27 cellular contexts compared by ENCODE assay signal in the genomic region with DNA sequence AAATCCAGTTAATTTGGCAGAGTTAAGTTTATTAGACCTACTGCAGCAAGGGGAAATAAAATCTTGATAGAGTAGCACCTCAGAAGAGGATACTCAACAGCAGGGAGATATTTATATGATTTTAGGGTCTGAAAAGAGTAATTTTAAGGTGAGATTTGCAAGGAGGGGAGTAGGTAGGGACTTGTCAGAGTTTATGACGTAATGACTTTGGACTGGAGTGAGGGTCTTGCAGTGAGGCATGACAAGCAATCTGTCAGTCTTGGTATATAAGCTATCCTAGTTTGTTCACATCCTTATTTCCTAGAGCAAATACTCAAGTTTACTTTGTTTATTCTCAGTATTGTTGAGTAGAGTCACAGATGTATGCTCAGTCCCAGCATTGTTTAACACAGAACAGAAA.
"Had no signal": no experiment of that assay in that cellular context is flagged by ENCODE, and none has a peak within 500 bp of the region (broad histone marks: within the 10 kb centered on the region; RNA-seq: fewer than 3 reads in every experiment).

No MANE protein-coding gene starts in this region.

- H3K36me3 ChIP-seq: stomach, suprapubic skin, thoracic aorta, thyroid gland, tibial artery, tibial nerve, transverse colon, upper lobe of left lung, upper lobe of right lung, uterus, vagina had no signal

- DNase-seq: stimulated activated CD4-positive, alpha-beta T cell treated with anti-CD3 and anti-CD28 coated beads, Interleukin-2, amount 100 ng/mL, for 48 hours; stimulated activated CD4-positive, alpha-beta T cell treated with anti-CD3 and anti-CD28 coated beads, Interleukin-4, amount 100 ng/mL, for 1 hour; stimulated activated CD4-positive, alpha-beta T cell treated with anti-CD3 and anti-CD28 coated beads, Interleukin-4, amount 100 ng/mL, for 24 hours; stimulated activated CD4-positive, alpha-beta T cell treated with anti-CD3 and anti-CD28 coated beads, Interleukin-4, amount 100 ng/mL, for 4 hours; stimulated activated CD8-positive, alpha-beta memory T cell treated with anti-CD3 and anti-CD28 coated beads, Interleukin-4, amount 100 ng/mL, for 48 hours; stimulated activated naive B cell treated with anti-CD40 and anti-IgM and Interleukin-4, amounts not matched to agents 10 μg/mL and 1 μg/mL and 100 μg/mL, for 72 hours; stimulated activated naive CD4-positive, alpha-beta T cell; stimulated activated naive CD4-positive, alpha-beta T cell treated with Interleukin-2 at 50 U/mL for 16 hours; stimulated activated naive CD8-positive, alpha-beta T cell treated with anti-CD3 and anti-CD28 coated beads, Interleukin-15, amount 100 ng/mL, for 72 hours; stimulated activated naive CD8-positive, alpha-beta T cell treated with anti-CD3 and anti-CD28 coated beads, Interleukin-15, Interleukin-2, amounts not matched to agents 100 U/mL and 50 U/mL, for 24 hours; stomach; substantia nigra; testis; thyroid gland; tibial artery; transverse colon; trophoblast cell; upper lobe of left lung; upper lobe of right lung; uterus had no signal

- H3K27me3 ChIP-seq: stomach, suprapubic skin, testis, thyroid gland, tibial artery, tibial nerve, transverse colon, upper lobe of left lung, upper lobe of right lung, uterus, vagina had no signal

- H3K9me3 ChIP-seq: suprapubic skin, testis, thoracic aorta, thyroid gland, tibial artery, upper lobe of left lung, upper lobe of right lung, uterus, vagina had no signal

- H3K4me3 ChIP-seq: stomach, suprapubic skin, testis, thoracic aorta, thyroid gland, tibial artery, tibial nerve, transverse colon, upper lobe of left lung, upper lobe of right lung, uterus, vagina had no signal

- ATAC-seq: stimulated activated effector memory CD8-positive, alpha-beta T cell treated with anti-CD3 and anti-CD28 coated beads, Interleukin-12 subunit alpha, Interleukin-12 subunit beta, amount 100 ng/mL, for 72 hours; stimulated activated memory B cell treated with anti-CD40 and anti-IgM and Interleukin-4, amounts not matched to agents 10 μg/mL and 1 μg/mL and 100 μg/mL, for 72 hours; stimulated activated naive B cell treated with anti-CD40 and anti-IgM and Interleukin-4, amounts not matched to agents 10 μg/mL and 1 μg/mL and 100 μg/mL, for 72 hours; stimulated activated naive CD8-positive, alpha-beta T cell treated with anti-CD3 and anti-CD28 coated beads, Interleukin-15, amount 100 ng/mL, for 72 hours; stimulated activated naive CD8-positive, alpha-beta T cell treated with anti-CD3 and anti-CD28 coated beads, Interleukin-15, Interleukin-2, amounts not matched to agents 100 U/mL and 50 U/mL, for 24 hours; upper lobe of right lung had no signal

- FAIRE-seq: urothelium cell line had no signal

- H3K27ac ChIP-seq: stomach, suprapubic skin, testis, thoracic aorta, thyroid gland, tibial artery, tibial nerve, transverse colon, upper lobe of left lung, upper lobe of right lung, uterus, vagina had no signal

- H3K4me1 ChIP-seq: stomach, suprapubic skin, testis, thyroid gland, tibial artery, tibial nerve, transverse colon, upper lobe of left lung, upper lobe of right lung, uterus, vagina had no signal
